ENCODE assay signal across 20 cellular contexts in the genomic region with DNA sequence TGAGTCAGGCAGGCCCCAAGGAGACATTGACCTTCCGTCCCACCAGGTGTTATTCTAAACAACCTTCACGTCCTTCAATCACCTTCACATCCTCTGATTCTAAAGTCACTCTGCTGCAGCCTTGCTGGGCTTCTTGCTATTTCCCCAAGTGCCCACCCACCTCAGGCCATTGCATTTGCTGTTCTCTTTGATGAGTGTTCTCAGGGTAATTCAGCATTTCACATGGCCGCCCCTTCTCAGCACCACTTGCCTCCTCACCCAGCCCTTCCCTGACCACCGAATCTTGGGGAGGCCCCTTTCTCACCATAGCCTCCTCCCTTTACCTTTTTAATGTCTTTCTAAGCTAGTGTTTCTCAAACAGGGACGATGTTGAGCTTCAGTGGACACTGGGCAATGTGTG. TPM values are rescaled to one million over a fixed set of nuclear protein-coding genes. Genes with fewer than 3 reads are reported as not detected.
DNase-seq lines count a peak whose midpoint lies in the region; ATAC-seq, FAIRE-seq and TF ChIP-seq lines count a peak whose summit lies in the region.
"Had no signal": no experiment of that assay in that cellular context is flagged by ENCODE, and none has a peak within 500 bp of the region (broad histone marks: within the 10 kb centered on the region; RNA-seq: fewer than 3 reads in every experiment).

No MANE protein-coding gene starts in this region.

- no TSS peak for BruUV-seq in HepG2 (replicated peaks; lab: Mats Ljungman, UMichigan)

- H4K20me1 ChIP-seq in HepG2 (ENCODE audit: insufficient read depth, low read length), result no peaks in the 10 kb centered on the region

- ATAC-seq in HepG2 (no peak), right lobe of liver (no peak)

- H3K27ac Mint-ChIP-seq in nephron progenitor cell, result peak overlapping the region; percentile 85
- H3K27ac Mint-ChIP-seq: CD4-positive, CD25-positive, alpha-beta regulatory T cell; HFFc6 had no signal

- H3K27me3 ChIP-seq in HepG2 (ENCODE audit: control insufficient read depth in 1 of 2, insufficient read depth in 2 of 2, low read length in 2 of 2) (no peaks in the 10 kb centered on the region; a peak in 1 of 5 replicates), right lobe of liver (no peaks in the 10 kb centered on the region), esophagus muscularis mucosa (no peaks in the 10 kb centered on the region), HAP-1 (ENCODE audit: low read depth) (no peaks in the 10 kb centered on the region), breast epithelium (no peaks in the 10 kb centered on the region)
- H3K27me3 ChIP-seq: BLaER1 treated with 17β-estradiol and CSF1 and Interleukin-3, amounts not matched to agents 10 nM and 100 nM had no signal

- FAIRE-seq in HepG2 (lab: Jason Lieb, UNC), result no peak
- FAIRE-seq: GM12892, H1 had no signal

- TF ChIP-seq RAD21 in HepG2 (CRISPR knock-in tag; IDR thresholded peaks at IDR 0.05), result no peak

- no peak overlapping the region for H3K4me3 ChIP-seq in HepG2 (replicated peaks in 1 of 3; ENCODE audit: insufficient read depth in 1 of 3, low read depth in 2 of 3, low read length in 3 of 3)
- H3K4me3 ChIP-seq in right lobe of liver, result no peak overlapping the region
- H3K4me3 ChIP-seq in esophagus muscularis mucosa, result no peak overlapping the region
- H3K4me3 ChIP-seq in HAP-1, result no peak overlapping the region
- no peak overlapping the region for H3K4me3 ChIP-seq in breast epithelium
- H3K4me3 ChIP-seq: BLaER1 treated with 17β-estradiol and CSF1 and Interleukin-3, amounts not matched to agents 10 nM and 100 nM had no signal

- peaks cover 31% of the 10 kb centered on the region for H3K36me3 Mint-ChIP-seq in nephron progenitor cell (ENCODE audit: low read depth)

- intact Hi-C loops in HepG2 (cut with micrococcal nuclease; ENCODE audit: unreplicated experiment) (no loop called here), right lobe of liver (cut with DNase I) (no loop called here), esophagus muscularis mucosa (cut with DNase I) (no loop called here), breast epithelium (cut with DNase I; ENCODE audit: low total_unique reads) (no loop called here)

- H3K27ac ChIP-seq in HepG2 (ENCODE audit: extremely low read length, insufficient read depth, low read length) (peak overlapping the region; percentile 26), right lobe of liver (no peak overlapping the region), esophagus muscularis mucosa (replicated peaks in 1 of 4) (no peak overlapping the region), breast epithelium (no peak overlapping the region)
- H3K27ac ChIP-seq: BLaER1 treated with 17β-estradiol and CSF1 and Interleukin-3, amounts not matched to agents 10 nM and 100 nM; HL-60 had no signal

- H2AFZ ChIP-seq in HepG2 (ENCODE audit: low read length), result no peak overlapping the region

- DNase-seq in HepG2 (ENCODE audit: low spot score), result no peak
- DNase-seq in right lobe of liver, result no peak
- peak; percentile 39 for DNase-seq in esophagus muscularis mucosa (ENCODE audit: extremely low spot score)
- DNase-seq in nephron progenitor cell, result no peak
- peak; percentile 23 for DNase-seq in ureter (ENCODE audit: low spot score)
- DNase-seq in HAP-1 (ENCODE audit: low spot score in 2 of 2), result no peak
- no peak for DNase-seq in breast epithelium (ENCODE audit: low spot score in 2 of 2)
- no peak for DNase-seq in GM10266 (ENCODE audit: extremely low spot score)
- DNase-seq: ACHN; Calu3; CD4-positive, CD25-positive, alpha-beta regulatory T cell; DMS 273 treated with DMSO at 0.1 percent for 48 hours; DMS79; HCEC 1CT; HFFc6 had no signal

- TF ChIP-seq POLR2A in HepG2 (IDR thresholded peaks at IDR 0.05; ENCODE audit: insufficient read depth in 1 of 2, low read depth in 2 of 2, low read length in 2 of 2) (no peak), right lobe of liver (IDR thresholded peaks at IDR 0.05) (no peak), esophagus muscularis mucosa (IDR thresholded peaks at IDR 0.05; ENCODE audit: low read depth) (no peak), breast epithelium (IDR thresholded peaks at IDR 0.05) (no peak)

- in situ Hi-C loops in HepG2 (cut with HindIII; ENCODE audit: extremely low pct_ligation_motif_present, low pct_unique_long_range_greater_than_20kb) (no loop called here), HAP-1 (cut with MboI; ENCODE audit: low sequenced_read_pairs) (no loop called here)

- peaks cover 13% of the 10 kb centered on the region for H3K4me1 Mint-ChIP-seq in nephron progenitor cell

- H3K9me3 ChIP-seq in HepG2 (ENCODE audit: low read length) (no peaks in the 10 kb centered on the region), right lobe of liver (no peaks in the 10 kb centered on the region), esophagus muscularis mucosa (no peaks in the 10 kb centered on the region), HAP-1 (no peaks in the 10 kb centered on the region), breast epithelium (peaks cover 0 to 16% of the 10 kb centered on the region in 2 donors)
- H3K9me3 ChIP-seq: BLaER1 treated with 17β-estradiol and CSF1 and Interleukin-3, amounts not matched to agents 10 nM and 100 nM had no signal

- POLR2A ChIA-PET in HepG2 (lab: Yijun Ruan, JAX), result no interaction called here

- WGBS in HepG2 (ENCODE audit: low lambda C conversion rate), result 94% methylated on average over 5 of the region's 5 CpGs
- 98% methylated on average over 5 of the region's 5 CpGs for WGBS in right lobe of liver (ENCODE audit: insufficient coverage, low coverage, low lambda C conversion rate, missing lambda C conversion rate)
- 94% methylated on average over 5 of the region's 5 CpGs for WGBS in esophagus muscularis mucosa

- peaks cover 9 to 34% of the 10 kb centered on the region in 2 experiments for H3K36me3 ChIP-seq in HepG2 (replicated peaks in 1 of 2; ENCODE audit: control insufficient read depth in 1 of 2, insufficient read depth in 2 of 2, low read length in 2 of 2)
- H3K36me3 ChIP-seq in right lobe of liver, result peaks cover 0 to 31% (median 8%) of the 10 kb centered on the region in 4 donors
- peaks cover 41 to 73% (median 57%) of the 10 kb centered on the region in 4 donors for H3K36me3 ChIP-seq in esophagus muscularis mucosa
- peaks cover 14% of the 10 kb centered on the region for H3K36me3 ChIP-seq in HAP-1 (replicated peaks)
- peaks cover 8% of the 10 kb centered on the region for H3K36me3 ChIP-seq in breast epithelium

- H3K79me2 ChIP-seq in HepG2 (ENCODE audit: insufficient read depth, low read length), result peaks cover 29% of the 10 kb centered on the region

- no peak overlapping the region for H3K9ac ChIP-seq in HepG2 (ENCODE audit: insufficient read depth, low read depth, low read length)
- H3K9ac ChIP-seq: BLaER1 treated with 17β-estradiol and CSF1 and Interleukin-3, amounts not matched to agents 10 nM and 100 nM had no signal

- no peak overlapping the region for H3K4me3 Mint-ChIP-seq in nephron progenitor cell
- H3K4me3 Mint-ChIP-seq: HFFc6 had no signal

- H3K4me2 ChIP-seq in HepG2 (ENCODE audit: low read depth, low read length), result no peak overlapping the region
- H3K4me2 ChIP-seq: BLaER1 treated with 17β-estradiol and CSF1 and Interleukin-3, amounts not matched to agents 10 nM and 100 nM had no signal

- peaks cover 2% of the 10 kb centered on the region for H3K9me3 Mint-ChIP-seq in nephron progenitor cell
- H3K9me3 Mint-ChIP-seq: HFFc6 had no signal

- TF ChIP-seq CTCF in HepG2 (CRISPR knock-in tag; IDR thresholded peaks at IDR 0.05), result no peak
- TF ChIP-seq CTCF in right lobe of liver (IDR thresholded peaks at IDR 0.05), result no peak
- no peak for TF ChIP-seq CTCF in esophagus muscularis mucosa (IDR thresholded peaks at IDR 0.05)
- no peak for TF ChIP-seq CTCF in nephron progenitor cell (IDR thresholded peaks at IDR 0.05)
- no peak for TF ChIP-seq CTCF in breast epithelium (IDR thresholded peaks at IDR 0.05)
- no peak for TF ChIP-seq CTCF in GM10266 (IDR thresholded peaks at IDR 0.05; ENCODE audit: control insufficient read depth, insufficient read depth, low read depth, missing control alignments)

- H3K27me3 Mint-ChIP-seq in nephron progenitor cell (ENCODE audit: low read depth, poor library complexity), result no peaks in the 10 kb centered on the region

- H3K4me1 ChIP-seq in HepG2 (ENCODE audit: insufficient read depth, low read length), result peaks cover 46% of the 10 kb centered on the region
- peaks cover 0 to 17% (median 3%) of the 10 kb centered on the region in 4 donors for H3K4me1 ChIP-seq in right lobe of liver
- H3K4me1 ChIP-seq in esophagus muscularis mucosa, result peaks cover 19 to 31% (median 24%) of the 10 kb centered on the region in 4 donors
- 0 out of 2 replicates have a peak, but pooled peaks cover 2% of the 10 kb centered on the region for H3K4me1 ChIP-seq in HAP-1
- peaks cover 4 to 9% of the 10 kb centered on the region in 2 donors for H3K4me1 ChIP-seq in breast epithelium

- TF ChIP-seq EP300 in HepG2 (IDR thresholded peaks at IDR 0.05; ENCODE audit: low read depth in 2 of 2, low read length in 2 of 2) (no peak), HepG2 (CRISPR knock-in tag; IDR thresholded peaks at IDR 0.05; ENCODE audit: borderline replicate concordance) (no peak), esophagus muscularis mucosa (IDR thresholded peaks at IDR 0.05) (no peak)

- CTCF ChIA-PET in HepG2 (lab: Yijun Ruan, JAX; ENCODE audit: low intra/inter-chr PET ratio, low total read pairs), result no interaction called here

RNA-seq across cellular contexts. Expression of a gene that starts 4.6 kb away (rescaled TPM):
- 12.8 and 21.8 TPM in 2 replicates for total RNA-seq in HepG2 (2016; rRNA removed; fragmentation: Illumina TruSeq; extraction: Trizol)
- 0.40 and 1.3 TPM in 2 replicates for total RNA-seq in HepG2 (2016; cell fraction: cytosol; rRNA removed; fragmentation: Illumina TruSeq; extraction: Trizol; ENCODE audit: low read depth)
- 12.7 and 22.7 TPM in 2 replicates for total RNA-seq in HepG2 (2016; cell fraction: insoluble cytoplasmic fraction; rRNA removed; fragmentation: Illumina TruSeq; extraction: Trizol)
- total RNA-seq in HepG2 (2016; cell fraction: membrane; rRNA removed; fragmentation: Illumina TruSeq; extraction: Trizol), result 4.1 and 4.5 TPM in 2 replicates
- 13.3 and 15.8 TPM in 2 replicates for total RNA-seq in HepG2 (2016; cell fraction: nucleus; rRNA removed; fragmentation: Illumina TruSeq; extraction: Trizol)
- 5.1 and 5.5 TPM in 2 replicates for polyA plus RNA-seq in HepG2 (2011; rRNA removed)
- 2.4 and 3.2 TPM in 2 replicates for polyA plus RNA-seq in HepG2 (2011; cell fraction: cytosol; rRNA removed)
- 3.4 and 5.3 TPM in 2 replicates for polyA plus RNA-seq in HepG2 (2011; cell fraction: nucleus; rRNA removed)
- polyA plus RNA-seq in HepG2 (2012), result 1.8 and 2.0 TPM in 2 replicates
- polyA plus RNA-seq in HepG2 (2016; cell fraction: cytosol; fragmentation: Illumina TruSeq; extraction: Trizol; ENCODE audit: low read depth), result 0.11 and 0.19 TPM in 2 replicates
- polyA plus RNA-seq in HepG2 (2016; cell fraction: insoluble cytoplasmic fraction; fragmentation: Illumina TruSeq; extraction: Trizol; ENCODE audit: low read depth), result 2.2 and 2.5 TPM in 2 replicates
- 0.24 and 0.31 TPM in 2 replicates for polyA plus RNA-seq in HepG2 (2016; cell fraction: membrane; fragmentation: Illumina TruSeq; extraction: Trizol; ENCODE audit: low read depth)
- polyA plus RNA-seq in HepG2 (2016; cell fraction: nucleus; fragmentation: Illumina TruSeq; extraction: Trizol; ENCODE audit: insufficient read depth, low read depth), result 3.3 and 3.4 TPM in 2 replicates
- polyA minus RNA-seq in HepG2 (2011; rRNA and poly(A)+ RNA removed; ENCODE audit: low replicate concordance), result 13.1 and 29.1 TPM in 2 replicates
- 23.1 and 27.6 TPM in 2 replicates for polyA minus RNA-seq in HepG2 (2011; cell fraction: cytosol; rRNA and poly(A)+ RNA removed)
- polyA minus RNA-seq in HepG2 (2011; cell fraction: nucleus; rRNA and poly(A)+ RNA removed), result 22.1 and 35.3 TPM in 2 replicates
- 1 to 10 TPM; 3.9 to 6.3 (median 5.5) TPM for total RNA-seq in right lobe of liver
- total RNA-seq in esophagus muscularis mucosa, result 10 to 100 TPM; 13.3 to 19.7 (median 17.3) TPM
- total RNA-seq in ureter, result 21.3 TPM
- 10 to 100 TPM; 17.0 to 29.9 (median 19.8) TPM for total RNA-seq in breast epithelium

RNA-seq across cellular contexts. Expression of a gene that starts 14.2 kb away (rescaled TPM):
- total RNA-seq in HepG2 (2016; rRNA removed; fragmentation: Illumina TruSeq; extraction: Trizol), result 0.46 TPM in 1 of 2 replicates, not detected in the other
- total RNA-seq in HepG2 (2016; cell fraction: cytosol; rRNA removed; fragmentation: Illumina TruSeq; extraction: Trizol; ENCODE audit: low read depth), result 0.35 TPM in 1 of 2 replicates, not detected in the other
- 0.19 and 0.61 TPM in 2 replicates for total RNA-seq in HepG2 (2016; cell fraction: insoluble cytoplasmic fraction; rRNA removed; fragmentation: Illumina TruSeq; extraction: Trizol)
- total RNA-seq in HepG2 (2016; cell fraction: membrane; rRNA removed; fragmentation: Illumina TruSeq; extraction: Trizol), result 0.34 TPM in 1 of 2 replicates, not detected in the other
- total RNA-seq in HepG2 (2016; cell fraction: nucleus; rRNA removed; fragmentation: Illumina TruSeq; extraction: Trizol), result not detected in 2 replicates
- 0.65 and 0.86 TPM in 2 replicates for polyA plus RNA-seq in HepG2 (2011; rRNA removed)
- polyA plus RNA-seq in HepG2 (2011; cell fraction: cytosol; rRNA removed), result 0.50 and 0.60 TPM in 2 replicates
- polyA plus RNA-seq in HepG2 (2011; cell fraction: nucleus; rRNA removed), result 0.87 and 1.6 TPM in 2 replicates
- 0.58 and 0.80 TPM in 2 replicates for polyA plus RNA-seq in HepG2 (2012)
- polyA plus RNA-seq in HepG2 (2016; cell fraction: cytosol; fragmentation: Illumina TruSeq; extraction: Trizol; ENCODE audit: low read depth), result 0.32 and 0.35 TPM in 2 replicates
- polyA plus RNA-seq in HepG2 (2016; cell fraction: insoluble cytoplasmic fraction; fragmentation: Illumina TruSeq; extraction: Trizol; ENCODE audit: low read depth), result 0.31 and 0.44 TPM in 2 replicates
- 0.26 and 0.43 TPM in 2 replicates for polyA plus RNA-seq in HepG2 (2016; cell fraction: membrane; fragmentation: Illumina TruSeq; extraction: Trizol; ENCODE audit: low read depth)
- 1.5 TPM in 1 of 2 replicates, not detected in the other for polyA plus RNA-seq in HepG2 (2016; cell fraction: nucleus; fragmentation: Illumina TruSeq; extraction: Trizol; ENCODE audit: insufficient read depth, low read depth)
- 0.14 and 0.68 TPM in 2 replicates for polyA minus RNA-seq in HepG2 (2011; rRNA and poly(A)+ RNA removed; ENCODE audit: low replicate concordance)
- polyA minus RNA-seq in HepG2 (2011; cell fraction: cytosol; rRNA and poly(A)+ RNA removed), result not detected in 2 replicates
- 0.25 and 0.77 TPM in 2 replicates for polyA minus RNA-seq in HepG2 (2011; cell fraction: nucleus; rRNA and poly(A)+ RNA removed)
- 1 to 10 TPM in 1 of 6 experiments, under 1 TPM in 3, not detected in 2; 0.53 to 1.1 (median 0.77) TPM for total RNA-seq in right lobe of liver
- total RNA-seq in esophagus muscularis mucosa, result 1 to 10 TPM in 1 of 4 donors, under 1 TPM in 3; 0.33 to 1.2 (median 0.85) TPM
- 3.1 TPM for total RNA-seq in ureter
- 1 to 10 TPM in 2 of 3 donors, under 1 TPM in 1; 0.64 to 3.4 (median 1.3) TPM for total RNA-seq in breast epithelium
- total RNA-seq: G401 had no signal

RNA-seq across cellular contexts. Expression of a gene that starts 35.2 kb away (rescaled TPM):
- total RNA-seq in HepG2 (2016; rRNA removed; fragmentation: Illumina TruSeq; extraction: Trizol), result 44.8 and 76.3 TPM in 2 replicates
- 2.9 and 3.1 TPM in 2 replicates for total RNA-seq in HepG2 (2016; cell fraction: cytosol; rRNA removed; fragmentation: Illumina TruSeq; extraction: Trizol; ENCODE audit: low read depth)
- total RNA-seq in HepG2 (2016; cell fraction: insoluble cytoplasmic fraction; rRNA removed; fragmentation: Illumina TruSeq; extraction: Trizol), result 40.9 and 72.0 TPM in 2 replicates
- 9.8 and 11.2 TPM in 2 replicates for total RNA-seq in HepG2 (2016; cell fraction: membrane; rRNA removed; fragmentation: Illumina TruSeq; extraction: Trizol)
- 70.0 and 73.2 TPM in 2 replicates for total RNA-seq in HepG2 (2016; cell fraction: nucleus; rRNA removed; fragmentation: Illumina TruSeq; extraction: Trizol)
- 14.5 and 15.3 TPM in 2 replicates for polyA plus RNA-seq in HepG2 (2011; rRNA removed)
- 5.4 and 7.1 TPM in 2 replicates for polyA plus RNA-seq in HepG2 (2011; cell fraction: cytosol; rRNA removed)
- 22.5 and 28.5 TPM in 2 replicates for polyA plus RNA-seq in HepG2 (2011; cell fraction: nucleus; rRNA removed)
- 1.7 and 1.8 TPM in 2 replicates for polyA plus RNA-seq in HepG2 (2012)
- polyA plus RNA-seq in HepG2 (2016; cell fraction: cytosol; fragmentation: Illumina TruSeq; extraction: Trizol; ENCODE audit: low read depth), result 0.02 TPM in 1 of 2 replicates, not detected in the other
- polyA plus RNA-seq in HepG2 (2016; cell fraction: insoluble cytoplasmic fraction; fragmentation: Illumina TruSeq; extraction: Trizol; ENCODE audit: low read depth), result 1.0 and 1.3 TPM in 2 replicates
- polyA plus RNA-seq in HepG2 (2016; cell fraction: membrane; fragmentation: Illumina TruSeq; extraction: Trizol; ENCODE audit: low read depth), result 0.12 and 0.14 TPM in 2 replicates
- polyA plus RNA-seq in HepG2 (2016; cell fraction: nucleus; fragmentation: Illumina TruSeq; extraction: Trizol; ENCODE audit: insufficient read depth, low read depth), result 2.7 and 3.2 TPM in 2 replicates
- polyA minus RNA-seq in HepG2 (2011; rRNA and poly(A)+ RNA removed; ENCODE audit: low replicate concordance), result 113 and 142 TPM in 2 replicates
- polyA minus RNA-seq in HepG2 (2011; cell fraction: cytosol; rRNA and poly(A)+ RNA removed), result 66.3 and 87.7 TPM in 2 replicates
- 149 and 236 TPM in 2 replicates for polyA minus RNA-seq in HepG2 (2011; cell fraction: nucleus; rRNA and poly(A)+ RNA removed)
- 10 to 100 TPM; 15.7 to 24.2 (median 21.8) TPM for total RNA-seq in right lobe of liver
- 10 to 100 TPM; 46.1 to 75.0 (median 50.1) TPM for total RNA-seq in esophagus muscularis mucosa
- total RNA-seq in ureter, result 101 TPM
- 100 to 1,000 TPM in 1 of 3 donors, 10 to 100 TPM in 2; 70.2 to 123 (median 88.5) TPM for total RNA-seq in breast epithelium

RNA-seq across cellular contexts. Expression of a gene that starts 53.8 kb away (rescaled TPM):
- 17.6 and 24.7 TPM in 2 replicates for total RNA-seq in HepG2 (2016; rRNA removed; fragmentation: Illumina TruSeq; extraction: Trizol)
- total RNA-seq in HepG2 (2016; cell fraction: cytosol; rRNA removed; fragmentation: Illumina TruSeq; extraction: Trizol; ENCODE audit: low read depth), result 1.1 and 1.3 TPM in 2 replicates
- 17.5 and 24.6 TPM in 2 replicates for total RNA-seq in HepG2 (2016; cell fraction: insoluble cytoplasmic fraction; rRNA removed; fragmentation: Illumina TruSeq; extraction: Trizol)
- 4.2 and 5.9 TPM in 2 replicates for total RNA-seq in HepG2 (2016; cell fraction: membrane; rRNA removed; fragmentation: Illumina TruSeq; extraction: Trizol)
- total RNA-seq in HepG2 (2016; cell fraction: nucleus; rRNA removed; fragmentation: Illumina TruSeq; extraction: Trizol), result 17.5 and 18.4 TPM in 2 replicates
- 3.5 and 4.0 TPM in 2 replicates for polyA plus RNA-seq in HepG2 (2011; rRNA removed)
- 1.8 and 2.3 TPM in 2 replicates for polyA plus RNA-seq in HepG2 (2011; cell fraction: cytosol; rRNA removed)
- 6.8 and 8.0 TPM in 2 replicates for polyA plus RNA-seq in HepG2 (2011; cell fraction: nucleus; rRNA removed)
- 2.6 and 3.2 TPM in 2 replicates for polyA plus RNA-seq in HepG2 (2012)
- polyA plus RNA-seq in HepG2 (2016; cell fraction: cytosol; fragmentation: Illumina TruSeq; extraction: Trizol; ENCODE audit: low read depth), result 0.29 and 0.55 TPM in 2 replicates
- polyA plus RNA-seq in HepG2 (2016; cell fraction: insoluble cytoplasmic fraction; fragmentation: Illumina TruSeq; extraction: Trizol; ENCODE audit: low read depth), result 4.7 TPM in 2 replicates
- polyA plus RNA-seq in HepG2 (2016; cell fraction: membrane; fragmentation: Illumina TruSeq; extraction: Trizol; ENCODE audit: low read depth), result 0.55 and 0.76 TPM in 2 replicates
- 6.5 and 7.2 TPM in 2 replicates for polyA plus RNA-seq in HepG2 (2016; cell fraction: nucleus; fragmentation: Illumina TruSeq; extraction: Trizol; ENCODE audit: insufficient read depth, low read depth)
- 9.6 and 31.4 TPM in 2 replicates for polyA minus RNA-seq in HepG2 (2011; rRNA and poly(A)+ RNA removed; ENCODE audit: low replicate concordance)
- polyA minus RNA-seq in HepG2 (2011; cell fraction: cytosol; rRNA and poly(A)+ RNA removed), result 13.3 and 16.3 TPM in 2 replicates
- polyA minus RNA-seq in HepG2 (2011; cell fraction: nucleus; rRNA and poly(A)+ RNA removed), result 17.3 and 23.4 TPM in 2 replicates
- 10 to 100 TPM in 5 of 6 experiments, 1 to 10 TPM in 1; 9.9 to 14.4 (median 12.1) TPM for total RNA-seq in right lobe of liver
- 10 to 100 TPM; 24.1 to 66.7 (median 42.5) TPM for total RNA-seq in esophagus muscularis mucosa
- 54.8 TPM for total RNA-seq in ureter
- total RNA-seq in breast epithelium, result 10 to 100 TPM; 29.2 to 66.2 (median 47.4) TPM

Comparison
In these comparisons a context has a peak if more than half of its experiments do, and no peak if none do; other contexts are left out.
1. DNase-seq: peak in esophagus muscularis mucosa (single experiment) and ureter (single experiment); none in HepG2 (single experiment), right lobe of liver (0 of 3), nephron progenitor cell (single experiment), HAP-1 (0 of 2), breast epithelium (0 of 2) and GM10266 (single experiment).